In the genomic region with DNA sequence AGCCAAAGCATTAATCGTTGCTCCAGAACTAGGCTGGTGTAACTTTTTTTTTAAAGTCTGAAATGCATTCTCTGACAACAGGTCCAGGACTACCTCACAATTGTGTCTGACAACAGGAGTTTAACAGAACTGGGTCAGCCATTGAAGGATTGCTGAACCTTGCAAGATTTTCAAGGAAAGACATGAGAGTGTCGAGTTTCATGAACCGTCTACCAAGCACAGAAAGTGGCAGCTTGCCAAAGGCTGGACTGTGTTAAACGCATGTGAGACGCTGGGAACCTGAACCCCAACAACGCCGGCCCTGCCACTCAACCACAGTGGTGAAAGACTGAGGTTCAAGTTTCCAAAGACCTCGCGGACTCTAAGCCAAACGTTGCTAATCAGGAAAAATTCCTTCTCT, we compare ENCODE assay signal across 9 cellular contexts.
DNase-seq lines count a peak whose midpoint lies in the region; ATAC-seq and TF ChIP-seq lines count a peak whose summit lies in the region.
"Had no signal": no experiment of that assay in that cellular context is flagged by ENCODE, and none has a peak within 500 bp of the region (broad histone marks: within the 10 kb centered on the region; RNA-seq: fewer than 3 reads in every experiment).

No MANE protein-coding gene starts in this region.

- TF ChIP-seq CTCF in dorsolateral prefrontal cortex (IDR thresholded peaks at IDR 0.05 in 54 of 56, conservative IDR thresholded peaks at IDR 0.05 in 2 of 56; ENCODE audit: low read depth in 1 of 56, partially characterized antibody in 56 of 56) = no peak
- TF ChIP-seq CTCF in spleen (IDR thresholded peaks at IDR 0.05 in 8 of 11, conservative IDR thresholded peaks at IDR 0.05 in 3 of 11) = no peak

- no peak overlapping the region for H2BK12ac ChIP-seq in neuronal stem cell (ENCODE audit: low read length)

- WGBS in neuronal stem cell (ENCODE audit: extremely low coverage in 2 of 2, insufficient read length in 2 of 2, insufficient replicate concordance in 1 of 2), 2 donors = no CpG with 5 or more reads among the region's 10 CpGs
- WGBS in spleen, 5 donors = 69 to 81% (median 72%) methylated on average over 10 of the region's 10 CpGs

- H3K4me1 ChIP-seq in neuronal stem cell (ENCODE audit: control insufficient read depth in 2 of 2, insufficient read depth in 1 of 2, low read depth in 1 of 2, low read length in 2 of 2) (peaks cover 14 to 23% of the 10 kb centered on the region in 2 donors), spleen (peaks cover 0 to 39% (median 12%) of the 10 kb centered on the region in 6 donors)

- no peak overlapping the region for H3K4me3 ChIP-seq in dorsolateral prefrontal cortex
- H3K4me3 ChIP-seq in neuronal stem cell (ENCODE audit: low read length in 2 of 2) = no peak overlapping the region
- H3K4me3 ChIP-seq in spleen = no peak overlapping the region
- H3K4me3 ChIP-seq: heart right ventricle had no signal

- intact Hi-C loops in dorsolateral prefrontal cortex (cut with DNase I) (no loop called here), spleen (cut with DNase I; ENCODE audit: low total_unique reads) (no loop called here)

- H2AK5ac ChIP-seq in neuronal stem cell (ENCODE audit: low read depth, low read length) = no peak overlapping the region

- no peak overlapping the region for H2BK120ac ChIP-seq in neuronal stem cell (ENCODE audit: low read depth, low read length)

- peaks cover 3% of the 10 kb centered on the region for H3K79me1 ChIP-seq in neuronal stem cell (ENCODE audit: low read depth, low read length)

- H3K36me3 ChIP-seq in neuronal stem cell (replicated peaks in 1 of 2; ENCODE audit: control insufficient read depth in 2 of 2, insufficient read depth in 2 of 2, low read length in 2 of 2) (peaks cover 0 to 3% of the 10 kb centered on the region in 2 donors), spleen (no peaks in the 10 kb centered on the region)

- H3K4ac ChIP-seq in neuronal stem cell (ENCODE audit: low read length) = no peak overlapping the region

- H3K27ac ChIP-seq in dorsolateral prefrontal cortex (peak overlapping the region in 31 of 59 donors; percentile 1 to 88 (median 60)), neuronal stem cell (replicated peaks; ENCODE audit: low read length) (no peak overlapping the region), spleen (no peak overlapping the region)

- H3K14ac ChIP-seq in neuronal stem cell (ENCODE audit: low read length) = no peak overlapping the region

- no peak overlapping the region for H3K9ac ChIP-seq in neuronal stem cell (ENCODE audit: low read depth, low read length, poor library complexity)

- no peak for ATAC-seq in HG02623 (IDR thresholded peaks at IDR 0.05; ENCODE audit: unreplicated experiment)

- no peak overlapping the region for H3K23ac ChIP-seq in neuronal stem cell (ENCODE audit: low read depth, low read length, poor library complexity)

- no peak overlapping the region for H2BK5ac ChIP-seq in neuronal stem cell (ENCODE audit: low read length)

- DNase-seq in DMS79 (lab: John Stamatoyannopoulos, UW) = peak; percentile 9
- DNase-seq in NCI-H2171 treated with DMSO at 0.1 percent for 48 hours (lab: John Stamatoyannopoulos, UW) = peak; percentile 65
- peak in 5 of 10 donors; percentile 27 to 53 (median 51) for DNase-seq in dorsolateral prefrontal cortex
- peak; percentile 9 for DNase-seq in neuronal stem cell (ENCODE audit: low spot score)
- no peak for DNase-seq in SKM-1 treated with dmso at 0.1 percent for 144 hours (lab: John Stamatoyannopoulos, UW; ENCODE audit: unreplicated experiment)
- no peak for DNase-seq in stimulated activated naive CD4-positive, alpha-beta T cell (lab: John Stamatoyannopoulos, UW)
- DNase-seq in spleen = no peak

- TF ChIP-seq POLR2A in spleen (IDR thresholded peaks at IDR 0.05) = no peak

- H4K91ac ChIP-seq in neuronal stem cell (ENCODE audit: low read depth, low read length, poor library complexity) = no peak overlapping the region

- H2BK15ac ChIP-seq in neuronal stem cell (ENCODE audit: low read length) = no peak overlapping the region

- H2AFZ ChIP-seq in neuronal stem cell (ENCODE audit: low read length) = peak overlapping the region; percentile 37

- no peak overlapping the region for H3K18ac ChIP-seq in neuronal stem cell (ENCODE audit: low read length)

- H3K9me3 ChIP-seq in neuronal stem cell (replicated peaks in 1 of 2; ENCODE audit: control insufficient read depth in 2 of 2, insufficient read depth in 1 of 2, low read depth in 1 of 2, low read length in 2 of 2) (peaks cover 0 to 3% of the 10 kb centered on the region in 2 donors), spleen (peaks cover 0 to 7% (median 0%) of the 10 kb centered on the region in 8 donors)

- H3K27me3 ChIP-seq in dorsolateral prefrontal cortex = no peaks in the 10 kb centered on the region
- H3K27me3 ChIP-seq in neuronal stem cell (ENCODE audit: control insufficient read depth in 3 of 3, insufficient read depth in 3 of 3, low read depth in 1 of 3, low read length in 3 of 3) = no peaks in the 10 kb centered on the region
- H3K27me3 ChIP-seq in spleen (replicated peaks in 1 of 7) = no peaks in the 10 kb centered on the region
- H3K27me3 ChIP-seq: heart right ventricle had no signal

- no peak overlapping the region for H3K4me2 ChIP-seq in neuronal stem cell (ENCODE audit: insufficient read depth, low read length, poor library complexity, severe bottlenecking)

- H4K8ac ChIP-seq in neuronal stem cell (ENCODE audit: low read depth, low read length) = no peak overlapping the region

Comparison
In these comparisons a context has a peak if more than half of its experiments do, and no peak if none do; other contexts are left out.
1. DNase-seq: peak in DMS79 (single experiment), NCI-H2171 treated with DMSO at 0.1 percent for 48 hours (single experiment) and neuronal stem cell (single experiment); none in SKM-1 treated with dmso at 0.1 percent for 144 hours (single experiment), stimulated activated naive CD4-positive, alpha-beta T cell (0 of 6) and spleen (single experiment).
2. H3K27ac ChIP-seq: peak in dorsolateral prefrontal cortex (31 of 59); none in neuronal stem cell (single experiment) and spleen (0 of 8).